8 cellular contexts compared by ENCODE assay signal in genomic region chr17:56913867-56914640, GRCh38. TPM values are rescaled to one million over a fixed set of nuclear protein-coding genes. Genes with fewer than 3 reads are reported as not detected.
A peak's percentile ranks its signal among the peaks of the same experiment; 100 is the strongest.
DNase-seq lines count a peak whose midpoint lies in the region; ATAC-seq, FAIRE-seq and TF ChIP-seq lines count a peak whose summit lies in the region.

TSS of gene TRIM25 (minus strand) at chr17:56914049. CDS start at chr17:56913988, 61 bp downstream.

- no peaks in the 10 kb centered on the region for H3K36me3 ChIP-seq in psoas muscle (ENCODE audit: insufficient read depth in 1 of 2, low read depth in 1 of 2)

- H3K4me3 Mint-ChIP-seq in T-helper 17 cell, result peak within 1 kb of the TSS; percentile 97

- 0% methylated on average over 52 to 63 of the region's 63 CpGs for WGBS in psoas muscle, 3 donors

- no peak for FAIRE-seq in urothelium cell line (lab: Jason Lieb, UNC)

- H3K4me1 Mint-ChIP-seq in T-helper 17 cell, result peaks cover 45% of the 10 kb centered on the region

- in situ Hi-C loops in GM13977 (cut with MboI; ENCODE audit: low pct_unique_long_range_greater_than_20kb, low sequenced_read_pairs, unreplicated experiment), result no loop called here

- DNase-seq in GM13977 (ENCODE audit: low spot score) (peak; percentile 96), NCI-H1694 treated with DMSO at 0.1 percent for 48 hours (lab: John Stamatoyannopoulos, UW) (peak; percentile 70), T-helper 17 cell (peak; percentile 64 to 87 (median 84)), amygdala (lab: John Stamatoyannopoulos, UW) (peak in 54 of 56 donors; percentile 6 to 83 (median 66)), left ventricle myocardium superior (peak; percentile 92), psoas muscle (peak; percentile 93 to 96), urothelium cell line (ENCODE audit: low spot score) (peak; percentile 97)

- peaks cover 8% of the 10 kb centered on the region for H3K36me3 Mint-ChIP-seq in T-helper 17 cell (ENCODE audit: low read depth)

- peak within 1 kb of the TSS; percentile 99 for H3K27ac Mint-ChIP-seq in T-helper 17 cell

- intact Hi-C loops in left ventricle myocardium superior (cut with micrococcal nuclease) (no loop called here), psoas muscle (cut with DNase I) (no loop called here)

- H3K9me3 ChIP-seq in T-helper 17 cell (ENCODE audit: control insufficient read depth, low read length, poor library complexity, severe bottlenecking) (no peaks in the 10 kb centered on the region), psoas muscle (no peaks in the 10 kb centered on the region)

- H3K27me3 ChIP-seq in psoas muscle (ENCODE audit: insufficient read depth in 3 of 3, low read length in 2 of 3), result no peaks in the 10 kb centered on the region

- peaks cover 38% of the 10 kb centered on the region for H3K4me1 ChIP-seq in psoas muscle

- peak within 1 kb of the TSS; percentile 81 for H3K4me3 ChIP-seq in psoas muscle

- H3K27ac ChIP-seq in psoas muscle, result peak within 1 kb of the TSS; percentile 88

- H3K27me3 Mint-ChIP-seq in T-helper 17 cell, result no peaks in the 10 kb centered on the region

- ATAC-seq in HG02870 (IDR thresholded peaks at IDR 0.05; ENCODE audit: unreplicated experiment) (peak; percentile 63), T-helper 17 cell (peak; percentile 91), left ventricle myocardium superior (peak; percentile 98), psoas muscle (peak; percentile 93 to 97 (median 94))

- TF ChIP-seq CTCF in GM13977 (IDR thresholded peaks at IDR 0.05; ENCODE audit: extremely low read depth, insufficient read depth, missing control alignments), result no peak
- no peak for TF ChIP-seq CTCF in psoas muscle (IDR thresholded peaks at IDR 0.05)

RNA-seq across cellular contexts. Expression of gene TRIM25, which starts in this region (rescaled TPM):
- total RNA-seq in T-helper 17 cell (10 to 100 TPM; 40.2 to 46.3 TPM), left ventricle myocardium superior (19.5 TPM), psoas muscle (10 to 100 TPM; 12.4 to 20.0 (median 17.1) TPM)
- polyA plus RNA-seq in psoas muscle, result 1 to 10 TPM; 5.1 to 9.9 (median 9.2) TPM

Comparison
In these comparisons a context has a peak if more than half of its experiments do, and no peak if none do; other contexts are left out.
1. Peak in every context shown above with its lines: DNase-seq, ATAC-seq, H3K4me3 ChIP-seq and H3K27ac ChIP-seq.